8 cellular contexts compared by ENCODE assay signal in genomic region chr2:152189622-152190495, GRCh38. TPM values are rescaled to one million over a fixed set of nuclear protein-coding genes. Genes with fewer than 3 reads are reported as not detected.
DNase-seq lines count a peak whose midpoint lies in the region; ATAC-seq and TF ChIP-seq lines count a peak whose summit lies in the region.

No MANE protein-coding gene starts in this region.

- H3K9me3 ChIP-seq in AG04450 (ENCODE audit: control insufficient read depth, insufficient read depth, low read length) (no peaks in the 10 kb centered on the region), stomach (no peaks in the 10 kb centered on the region)

- TF ChIP-seq EP300 in stomach (IDR thresholded peaks at IDR 0.05), result no peak

- H3K27me3 ChIP-seq in AG04450 (ENCODE audit: control insufficient read depth, insufficient read depth, low read length) (no peaks in the 10 kb centered on the region), stomach (no peaks in the 10 kb centered on the region)

- 32 to 40% (median 33%) methylated on average over 8 of the region's 8 CpGs for WGBS in stomach, 5 donors

- H3K27ac ChIP-seq in AG04450 (ENCODE audit: low read depth, low read length) (no peak overlapping the region), stomach (no peak overlapping the region)

- TF ChIP-seq CTCF in AG04450 (IDR thresholded peaks at IDR 0.05; ENCODE audit: low read depth, low read length), result peak; percentile 87
- peak; percentile 72 for TF ChIP-seq CTCF in GM12865 (IDR thresholded peaks at IDR 0.05; ENCODE audit: insufficient read depth, low read depth, low read length, missing control alignments)
- peak in 5 of 7 experiments; percentile 47 to 82 (median 69) for TF ChIP-seq CTCF in stomach (IDR thresholded peaks at IDR 0.05)

- CTCF ChIA-PET in AG04450 (lab: Charles Lee), result interaction anchor here (0.6 to 2.5 kb wide), 26 partner anchors 9 to 510 kb away, joined by 3 to 75 read pairs (median 4); partner anchors contain the start of gene STAM2

- H3K36me3 ChIP-seq in stomach, result no peaks in the 10 kb centered on the region

- TF ChIP-seq POLR2A in stomach (IDR thresholded peaks at IDR 0.05), result no peak

- intact Hi-C loops in stomach (cut with DNase I; ENCODE audit: low total_unique reads), result loop anchor here (5.0 kb wide), 1 partner anchor 447 kb away; no protein-coding TSS in a partner anchor

- peak; percentile 80 for ATAC-seq in HG02852 (IDR thresholded peaks at IDR 0.05; ENCODE audit: unreplicated experiment)
- ATAC-seq in GM21717 (IDR thresholded peaks at IDR 0.05; ENCODE audit: unreplicated experiment), result no peak

- peak; percentile 58 for DNase-seq in AG04450 (ENCODE audit: low read depth, low spot score)
- peak; percentile 70 for DNase-seq in GM12865 (ENCODE audit: low read depth)
- DNase-seq in NCI-H2227 (lab: John Stamatoyannopoulos, UW; ENCODE audit: unreplicated experiment), result peak; percentile 59
- peak; percentile 81 for DNase-seq in astrocyte of the hippocampus (ENCODE audit: low read depth, low spot score)
- peak; percentile 41 for DNase-seq in iPS-NIHi11 (ENCODE audit: low spot score)
- DNase-seq in stomach, result no peak

- H3K4me1 ChIP-seq in stomach, result no peaks in the 10 kb centered on the region

- POLR2A ChIA-PET in AG04450 (lab: Yijun Ruan, JAX), result no interaction called here

- no peak overlapping the region for H3K4me3 ChIP-seq in AG04450 (ENCODE audit: low read depth, low read length)
- H3K4me3 ChIP-seq in GM12865 (ENCODE audit: low read depth, low read length), result no peak overlapping the region
- no peak overlapping the region for H3K4me3 ChIP-seq in stomach

RNA-seq across cellular contexts. Expression of gene STAM2, which starts 14.3 kb away (rescaled TPM):
- 27.6 and 38.0 TPM in 2 replicates for polyA plus RNA-seq in AG04450 (2011; rRNA removed)
- 30.3 and 38.9 TPM in 2 replicates for polyA minus RNA-seq in AG04450 (2011; rRNA and poly(A)+ RNA removed)
- total RNA-seq in stomach, result 10 to 100 TPM in 4 of 5 donors, 1 to 10 TPM in 1; 4.9 to 55.3 (median 32.6) TPM
- 1 to 10 TPM; 7.0 to 9.9 (median 7.6) TPM for polyA plus RNA-seq in stomach
